Comparison of ENCODE assay signal across 10 cellular contexts in genomic region chr20:10060223-10060622, GRCh38. TPM values are rescaled to one million over a fixed set of nuclear protein-coding genes. Genes with fewer than 3 reads are reported as not detected.
A peak's percentile ranks its signal among the peaks of the same experiment; 100 is the strongest.
DNase-seq lines count a peak whose midpoint lies in the region; ATAC-seq, FAIRE-seq and TF ChIP-seq lines count a peak whose summit lies in the region.
"Had no signal": no experiment of that assay in that cellular context is flagged by ENCODE, and none has a peak within 500 bp of the region (broad histone marks: within the 10 kb centered on the region; RNA-seq: fewer than 3 reads in every experiment).

No MANE protein-coding gene starts in this region.

- TF ChIP-seq POLR2A in GM12891 (IDR thresholded peaks at IDR 0.05; ENCODE audit: low read depth, low read length) = no peak

- no peaks in the 10 kb centered on the region for H3F3A ChIP-seq in SK-N-SH (replicated peaks; ENCODE audit: insufficient read depth)

- H4K20me1 ChIP-seq in SK-N-SH (ENCODE audit: insufficient read depth) = no peaks in the 10 kb centered on the region

- FAIRE-seq in GM12891 (lab: Jason Lieb, UNC) = no peak

- H3K4me3 ChIP-seq in SK-N-SH (ENCODE audit: low read depth in 2 of 2, low read length in 1 of 2) = no peak overlapping the region

- peaks cover 0 to 9% of the 10 kb centered on the region in 2 experiments; a peak in 1 of 4 replicates for H3K4me1 ChIP-seq in SK-N-SH (ENCODE audit: control insufficient read depth in 1 of 2, insufficient read depth in 2 of 2, low read depth in 1 of 2, low read length in 1 of 2)

- peak overlapping the region in 1 of 2 experiments; percentile 25; a peak in 1 of 4 replicates for H3K27ac ChIP-seq in SK-N-SH (ENCODE audit: low read depth in 2 of 2, low read length in 1 of 2)

- no peak for TF ChIP-seq CTCF in SK-N-SH (IDR thresholded peaks at IDR 0.05)
- TF ChIP-seq CTCF in chondrocyte (IDR thresholded peaks at IDR 0.05) = no peak

- POLR2A ChIA-PET in SK-N-SH (lab: Yijun Ruan, JAX) = no interaction called here
- POLR2A ChIA-PET in T-cell (lab: Charles Lee) = no interaction called here

- no peak overlapping the region for H3K4me3 Mint-ChIP-seq in chondrocyte (ENCODE audit: unreplicated experiment)
- H3K4me3 Mint-ChIP-seq in T-cell = no peak overlapping the region
- H3K4me3 Mint-ChIP-seq: T-helper 1 cell treated with Interleukin-12 subunit alpha and Interleukin-12 subunit beta and Interleukin-4 antibody, amounts not matched to agents 30 μg/mL and 1 μg/mL, for 36 hours had no signal

- H3K9ac ChIP-seq in SK-N-SH = no peak overlapping the region

- CTCF ChIA-PET in SK-N-SH (lab: Yijun Ruan, JAX) = interaction anchor here (0.9 kb wide), 1 partner anchor 30 kb away, joined by 3 read pairs; no protein-coding TSS in a partner anchor
- CTCF ChIA-PET in T-cell (lab: Charles Lee) = no interaction called here

- TF ChIP-seq EP300 in SK-N-SH (IDR thresholded peaks at IDR 0.05; ENCODE audit: borderline replicate concordance in 1 of 2, low read depth in 1 of 2, low read length in 1 of 2) = no peak

- 87% methylated on average over 6 of the region's 8 CpGs for WGBS in SK-N-SH (ENCODE audit: low lambda C conversion rate)

- no peak overlapping the region for H2AFZ ChIP-seq in SK-N-SH (ENCODE audit: low read depth)

- ATAC-seq in SK-N-SH treated with all-trans-retinoic acid at 6 μM for 48 hours = no peak
- ATAC-seq in HG03159 (IDR thresholded peaks at IDR 0.05; ENCODE audit: unreplicated experiment) = peak; percentile 68
- no peak for ATAC-seq in T-cell (replicated peaks in 1 of 4)
- no peak for ATAC-seq in activated naive CD4-positive, alpha-beta T cell treated with anti-CD3 and anti-CD28 coated beads, Interleukin-2, amount 50 U/mL, for 72 hours

- DNase-seq in SK-N-SH (peak; percentile 17), NCI-H526 (lab: John Stamatoyannopoulos, UW) (peak; percentile 92 to 95), chondrocyte (ENCODE audit: low spot score) (no peak), T-cell (no peak), GM12891 (ENCODE audit: insufficient read length, low spot score) (no peak)
- DNase-seq in activated naive CD4-positive, alpha-beta T cell treated with anti-CD3 and anti-CD28 coated beads, Interleukin-2, amount 50 U/mL, for 72 hours (ENCODE audit: low spot score in 2 of 2) = no peak
- DNase-seq: activated gamma-delta T cell had no signal

- no peak overlapping the region for H3K4me2 ChIP-seq in SK-N-SH

- H3K9me2 ChIP-seq in SK-N-SH = no peaks in the 10 kb centered on the region

- H3K36me3 ChIP-seq in SK-N-SH (replicated peaks in 1 of 2; ENCODE audit: control insufficient read depth in 1 of 2, insufficient read depth in 2 of 2, low read length in 1 of 2) = peaks cover 0 to 12% of the 10 kb centered on the region in 2 experiments

- H3K9me3 Mint-ChIP-seq in chondrocyte (ENCODE audit: low read depth) (peaks cover 6% of the 10 kb centered on the region), T-cell (no peaks in the 10 kb centered on the region)
- H3K9me3 Mint-ChIP-seq in activated naive CD4-positive, alpha-beta T cell treated with anti-CD3 and anti-CD28 coated beads, Interleukin-2, amount 50 U/mL, for 72 hours = peaks cover 0 to 3% of the 10 kb centered on the region in 2 donors
- H3K9me3 Mint-ChIP-seq: T-helper 1 cell treated with Interleukin-12 subunit alpha and Interleukin-12 subunit beta and Interleukin-4 antibody, amounts not matched to agents 30 μg/mL and 1 μg/mL, for 36 hours had no signal

- no peaks in the 10 kb centered on the region for H3K27me3 ChIP-seq in SK-N-SH (ENCODE audit: insufficient read depth)

- H3K27ac Mint-ChIP-seq in chondrocyte (ENCODE audit: unreplicated experiment) = no peak overlapping the region
- no peak overlapping the region for H3K27ac Mint-ChIP-seq in T-cell
- H3K27ac Mint-ChIP-seq in activated naive CD4-positive, alpha-beta T cell treated with anti-CD3 and anti-CD28 coated beads, Interleukin-2, amount 50 U/mL, for 72 hours = no peak overlapping the region
- H3K27ac Mint-ChIP-seq: T-helper 1 cell treated with Interleukin-12 subunit alpha and Interleukin-12 subunit beta and Interleukin-4 antibody, amounts not matched to agents 30 μg/mL and 1 μg/mL, for 36 hours had no signal

- H3K36me3 Mint-ChIP-seq in chondrocyte (ENCODE audit: low read depth) (no peaks in the 10 kb centered on the region), T-cell (peaks cover 28% of the 10 kb centered on the region)
- H3K36me3 Mint-ChIP-seq in activated naive CD4-positive, alpha-beta T cell treated with anti-CD3 and anti-CD28 coated beads, Interleukin-2, amount 50 U/mL, for 72 hours = peaks cover 0 to 9% of the 10 kb centered on the region in 2 donors

- no peaks in the 10 kb centered on the region for H3K9me3 ChIP-seq in SK-N-SH

- H3K79me2 ChIP-seq in SK-N-SH (ENCODE audit: insufficient read depth) = no peaks in the 10 kb centered on the region

- TF ChIP-seq RAD21 in SK-N-SH (IDR thresholded peaks at IDR 0.05; ENCODE audit: low read length) = no peak

- no peaks in the 10 kb centered on the region for H3K4me1 Mint-ChIP-seq in chondrocyte (ENCODE audit: low read depth)
- no peaks in the 10 kb centered on the region for H3K4me1 Mint-ChIP-seq in T-cell

- peaks cover 3% of the 10 kb centered on the region for H3K27me3 Mint-ChIP-seq in chondrocyte (ENCODE audit: low read depth)
- peaks cover 8 to 16% of the 10 kb centered on the region in 2 donors for H3K27me3 Mint-ChIP-seq in T-cell

TF ChIP-seq in SK-N-SH, 30 proteins besides CTCF, POLR2A, EP300 and RAD21:
- TF ChIP-seq GATA2 (CRISPR knock-in tag; IDR thresholded peaks at IDR 0.05) = peak; percentile 29; the same call in 1 of the 2 replicates
- no peak for TF ChIP-seq JUND (IDR thresholded peaks at IDR 0.05)
- no peak for TF ChIP-seq FOXJ3 (CRISPR knock-in tag; IDR thresholded peaks at IDR 0.05)
- no peak for TF ChIP-seq NFIC (IDR thresholded peaks at IDR 0.05; ENCODE audit: borderline replicate concordance)
- no peak for TF ChIP-seq TEAD4 (IDR thresholded peaks at IDR 0.05; ENCODE audit: borderline replicate concordance, insufficient read depth)

TF ChIP-seq in SK-N-SH treated with all-trans-retinoic acid at 6 μM for 48 hours, 23 proteins besides CTCF, POLR2A, EP300 and RAD21 (continues in another document):
- TF ChIP-seq CSRNP3 (CRISPR knock-in tag; IDR thresholded peaks at IDR 0.05) (no peak), OSR1 (CRISPR knock-in tag; IDR thresholded peaks at IDR 0.05) (no peak), TCF4 (CRISPR knock-in tag; IDR thresholded peaks at IDR 0.05; ENCODE audit: borderline replicate concordance) (no peak), ZNF70 (CRISPR knock-in tag; IDR thresholded peaks at IDR 0.05) (no peak)

TF ChIP-seq in GM12891, 5 proteins besides CTCF, POLR2A, EP300 and RAD21:
- TF ChIP-seq POLR2AphosphoS5 (IDR thresholded peaks at IDR 0.05; ENCODE audit: low read depth, low read length) (no peak), POU2F2 (IDR thresholded peaks at IDR 0.05; ENCODE audit: low read depth, low read length) (no peak), PAX5 (IDR thresholded peaks at IDR 0.05; ENCODE audit: insufficient read depth, low read length, severe bottlenecking) (no peak), SPI1 (IDR thresholded peaks at IDR 0.05; ENCODE audit: low read depth, low read length) (no peak), TAF1 (IDR thresholded peaks at IDR 0.05; ENCODE audit: low read depth, low read length) (no peak)

RNA-seq across cellular contexts. Expression of gene ANKEF1, which starts 25.4 kb away (rescaled TPM):
- polyA plus RNA-seq in SK-N-SH (2012; rRNA removed) = 2.3 and 2.9 TPM in 2 replicates
- polyA plus RNA-seq in SK-N-SH (2012; cell fraction: cytosol; rRNA removed) = 3.7 and 3.8 TPM in 2 replicates
- 1.4 and 2.0 TPM in 2 replicates for polyA plus RNA-seq in SK-N-SH (2012; cell fraction: nucleus; rRNA removed)
- total RNA-seq in chondrocyte (0.46 to 0.90 TPM (median 0.77 TPM) in 3 replicates), T-cell (1 to 10 TPM; 1.9 to 7.0 (median 4.1) TPM)
- polyA plus RNA-seq in GM12891 (2012; ENCODE audit: low read depth, missing spikeins) = 0.14 TPM
- 1 to 10 TPM; 1.0 to 1.8 TPM for total RNA-seq in activated naive CD4-positive, alpha-beta T cell treated with anti-CD3 and anti-CD28 coated beads, Interleukin-2, amount 50 U/mL, for 72 hours

Comparison
In these comparisons a context has a peak if more than half of its experiments do, and no peak if none do; other contexts are left out.
1. DNase-seq: peak in SK-N-SH (single experiment) and NCI-H526 (2 of 2); none in chondrocyte (single experiment), T-cell (0 of 34), GM12891 (single experiment) and activated naive CD4-positive, alpha-beta T cell treated with anti-CD3 and anti-CD28 coated beads, Interleukin-2, amount 50 U/mL, for 72 hours (0 of 2).